Comparison of ENCODE assay signal across 29 cellular contexts in the genomic region with DNA sequence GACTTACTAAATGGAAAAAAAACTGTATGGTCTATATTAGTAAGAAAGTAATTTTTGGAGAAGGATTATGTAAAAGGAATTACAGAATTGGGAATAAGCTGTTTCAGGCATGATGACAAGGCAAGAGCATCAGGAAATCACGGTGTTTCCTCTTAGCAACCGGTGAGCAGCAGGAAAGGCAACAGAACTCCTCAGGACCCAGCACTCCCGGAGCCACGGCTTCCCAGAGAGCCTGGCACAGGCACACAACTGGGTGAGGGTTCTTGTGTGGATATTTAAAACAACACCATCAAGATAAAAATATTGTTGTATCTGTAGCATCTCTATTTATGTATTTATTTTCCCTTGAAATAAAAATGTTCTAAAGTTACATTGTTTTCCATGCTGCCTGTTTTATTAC. TPM values are rescaled to one million over a fixed set of nuclear protein-coding genes. Genes with fewer than 3 reads are reported as not detected.
"Had no signal": no experiment of that assay in that cellular context is flagged by ENCODE, and none has a peak within 500 bp of the region (broad histone marks: within the 10 kb centered on the region; RNA-seq: fewer than 3 reads in every experiment).

No MANE protein-coding gene starts in this region.

- H3K27ac Mint-ChIP-seq: activated CD8-positive, alpha-beta T cell treated with anti-CD3 and anti-CD28 coated beads, Interleukin-2, amount 10 ng/mL, durations not matched to agents 7 days and 5 days; activated naive CD8-positive, alpha-beta T cell treated with anti-CD3 and anti-CD28 coated beads, Interleukin-2, amount 50 U/mL, for 24 hours; T-helper 1 cell treated with Interleukin-12 subunit alpha and Interleukin-12 subunit beta and Interleukin-4 antibody, amounts not matched to agents 30 μg/mL and 1 μg/mL, for 36 hours; WTC11 had no signal

- FAIRE-seq: bronchial epithelial cell, RCC 7860 had no signal

- H3K9me3 ChIP-seq: ascending aorta, body of pancreas had no signal

- H3K4me1 ChIP-seq: ascending aorta, body of pancreas had no signal

- H3K4me3 ChIP-seq: ascending aorta, body of pancreas had no signal

- H3K27ac ChIP-seq: ascending aorta, body of pancreas had no signal

- H3K27me3 ChIP-seq: ascending aorta, body of pancreas had no signal

- H3K4me3 Mint-ChIP-seq: activated CD8-positive, alpha-beta T cell treated with anti-CD3 and anti-CD28 coated beads, Interleukin-2, amount 10 ng/mL, durations not matched to agents 7 days and 5 days; activated naive CD8-positive, alpha-beta T cell treated with anti-CD3 and anti-CD28 coated beads, Interleukin-2, amount 50 U/mL, for 24 hours; activated T-cell treated with anti-CD3 and anti-CD28 coated beads, Interleukin-2, amount 50 U/mL, for 4 hours; T-helper 1 cell treated with Interleukin-12 subunit alpha and Interleukin-12 subunit beta and Interleukin-4 antibody, amounts not matched to agents 30 μg/mL and 1 μg/mL, for 36 hours; WTC11 had no signal

- H3K36me3 ChIP-seq: ascending aorta had no signal

- ATAC-seq: activated CD8-positive, alpha-beta T cell treated with anti-CD3 and anti-CD28 coated beads, Interleukin-2, amount 10 ng/mL, durations not matched to agents 7 days and 5 days; activated T-cell treated with anti-CD3 and anti-CD28 coated beads, Interleukin-2, amount 50 U/mL, for 4 hours; body of pancreas; WTC11 had no signal

- DNase-seq: activated CD4-positive, alpha-beta T cell treated with anti-CD3 and anti-CD28 coated beads, Interleukin-2, amount 50 U/mL, for 4 hours; activated CD4-positive, CD25-positive, alpha-beta regulatory T cell treated with anti-CD3 and anti-CD28 coated beads, Interleukin-2, amount 50 U/mL, for 72 hours; activated CD8-positive, alpha-beta memory T cell treated with anti-CD3 and anti-CD28 coated beads, Interleukin-2, amount 50 U/mL, for 48 hours; activated naive CD4-positive, alpha-beta T cell treated with Interleukin-2 at 50 U/mL for 16 hours; activated T-cell treated with anti-CD3 and anti-CD28 coated beads, Interleukin-2, amount 50 U/mL, for 4 hours; amniotic stem cell; body of pancreas; IMR-90; KBM-7; NCI-H1048; NCI-H1417; NCI-H2029; NCI-H2107; NCI-H2171 treated with DMSO at 0.1 percent for 48 hours; NCI-H226; NCI-H526; NCI-H774; NK-92 treated with Interleukin-12 subunit alpha and Interleukin-12 subunit beta, amount 100 ng/mL, for 24 hours; SHP77 treated with DMSO at 0.1 percent for 48 hours; T-helper 9 cell had no signal

RNA-seq across cellular contexts. Expression of a gene that starts 34.4 kb away (rescaled TPM):
- total RNA-seq: activated CD8-positive, alpha-beta T cell treated with anti-CD3 and anti-CD28 coated beads, Interleukin-2, amount 10 ng/mL, durations not matched to agents 7 days and 5 days; activated naive CD4-positive, alpha-beta T cell treated with anti-CD3 and anti-CD28 coated beads, Interleukin-2, amount 50 U/mL, for 72 hours; activated T-cell treated with anti-CD3 and anti-CD28 coated beads, Interleukin-2, amount 50 U/mL, for 4 hours; ascending aorta; IMR-90; NCI-H460 had no signal
- polyA plus RNA-seq: IMR-90 had no signal
